Comparison of ENCODE assay signal across 10 cellular contexts in genomic region chr7:30142710-30143109, GRCh38. TPM values are rescaled to one million over a fixed set of nuclear protein-coding genes. Genes with fewer than 3 reads are reported as not detected.
DNase-seq lines count a peak whose midpoint lies in the region; ATAC-seq and TF ChIP-seq lines count a peak whose summit lies in the region.
"Had no signal": no experiment of that assay in that cellular context is flagged by ENCODE, and none has a peak within 500 bp of the region (broad histone marks: within the 10 kb centered on the region; RNA-seq: fewer than 3 reads in every experiment).

No MANE protein-coding gene starts in this region.

- no peaks in the 10 kb centered on the region for H3K27me3 ChIP-seq in hepatocyte
- no peaks in the 10 kb centered on the region for H3K27me3 ChIP-seq in transverse colon

- no peak for TF ChIP-seq EP300 in transverse colon (IDR thresholded peaks at IDR 0.05; ENCODE audit: low read depth)

- H3K4me3 Mint-ChIP-seq in T-helper 17 cell = no peak overlapping the region

- H3K27ac ChIP-seq in hepatocyte (peak overlapping the region; percentile 36), transverse colon (peak overlapping the region; percentile 26 to 70 (median 44))
- H3K27ac ChIP-seq: BLaER1 had no signal

- no peaks in the 10 kb centered on the region for H3K9me3 ChIP-seq in hepatocyte (ENCODE audit: low read depth)
- H3K9me3 ChIP-seq in transverse colon = no peaks in the 10 kb centered on the region
- no peaks in the 10 kb centered on the region for H3K9me3 ChIP-seq in T-helper 17 cell (ENCODE audit: control insufficient read depth, low read length, poor library complexity, severe bottlenecking)
- H3K9me3 ChIP-seq: BLaER1 had no signal

- H3K36me3 ChIP-seq in hepatocyte (replicated peaks; ENCODE audit: insufficient read depth, low read depth) (no peaks in the 10 kb centered on the region), transverse colon (no peaks in the 10 kb centered on the region)
- H3K36me3 ChIP-seq: BLaER1 had no signal

- DNase-seq in NCI-H2081 (lab: John Stamatoyannopoulos, UW) (peak; percentile 26 to 77), NCI-H2081 treated with DMSO at 0.1 percent for 48 hours (lab: John Stamatoyannopoulos, UW) (no peak), amniotic stem cell (lab: John Stamatoyannopoulos, UW) (peak; percentile 5), hepatocyte (ENCODE audit: low spot score) (peak; percentile 44), transverse colon (peak; percentile 34), T-helper 17 cell (no peak), ureter (ENCODE audit: low spot score) (no peak)
- DNase-seq: NCI-H1436 had no signal

- H3K9me2 ChIP-seq in hepatocyte (replicated peaks; ENCODE audit: insufficient read depth) = no peaks in the 10 kb centered on the region

- no peaks in the 10 kb centered on the region for H4K20me1 ChIP-seq in hepatocyte (ENCODE audit: insufficient read depth, poor library complexity, severe bottlenecking)

- H3K4me3 ChIP-seq in hepatocyte (no peak overlapping the region), transverse colon (no peak overlapping the region)
- H3K4me3 ChIP-seq: BLaER1 had no signal

- peaks cover 14% of the 10 kb centered on the region for H3K4me1 Mint-ChIP-seq in T-helper 17 cell

- in situ Hi-C loops in transverse colon (cut with MboI; ENCODE audit: low pct_ligation_motif_present in 1 of 4, low pct_unique_long_range_greater_than_20kb in 1 of 4, low sequenced_read_pairs in 3 of 4) = no loop called here

- H3K4me1 ChIP-seq in hepatocyte (ENCODE audit: insufficient read depth) (peaks cover 14% of the 10 kb centered on the region), transverse colon (peaks cover 0 to 37% (median 20%) of the 10 kb centered on the region in 4 donors)

- no peaks in the 10 kb centered on the region for H3K79me2 ChIP-seq in hepatocyte

- no peak for TF ChIP-seq POLR2A in transverse colon (IDR thresholded peaks at IDR 0.05)

- H3K27ac Mint-ChIP-seq in T-helper 17 cell = no peak overlapping the region

- no peaks in the 10 kb centered on the region for H3K27me3 Mint-ChIP-seq in T-helper 17 cell

- no peaks in the 10 kb centered on the region for H3K36me3 Mint-ChIP-seq in T-helper 17 cell (ENCODE audit: low read depth)

- 74% methylated on average over 9 of the region's 9 CpGs for WGBS in hepatocyte (ENCODE audit: low lambda C conversion rate, missing lambda C conversion rate)
- 33 to 54% methylated on average over 6 to 9 of the region's 9 CpGs for WGBS in transverse colon (ENCODE audit: low coverage in 1 of 2), 2 donors

- no peak overlapping the region for H2AFZ ChIP-seq in hepatocyte

- intact Hi-C loops in transverse colon (cut with DNase I; ENCODE audit: low total_unique reads) = no loop called here

- TF ChIP-seq CTCF in hepatocyte (IDR thresholded peaks at IDR 0.05; ENCODE audit: poor library complexity) (no peak), transverse colon (IDR thresholded peaks at IDR 0.05) (no peak)

- ATAC-seq in HG02588 (IDR thresholded peaks at IDR 0.05; ENCODE audit: unreplicated experiment) (no peak), T-helper 17 cell (no peak)

- peak overlapping the region; percentile 1 for H3K4me2 ChIP-seq in hepatocyte
- H3K4me2 ChIP-seq: BLaER1 had no signal

RNA-seq across cellular contexts. Expression of gene MTURN, which starts 7.9 kb away (rescaled TPM):
- total RNA-seq in hepatocyte (10.1 and 14.5 TPM in 2 replicates), transverse colon (10 to 100 TPM in 3 of 4 donors, 1 to 10 TPM in 1; 7.9 to 28.3 (median 15.0) TPM), T-helper 17 cell (10 to 100 TPM; 25.1 to 91.0 TPM), ureter (27.7 TPM)
- 4.5 and 7.5 TPM in 2 replicates for polyA plus RNA-seq in hepatocyte

Comparison
In these comparisons a context has a peak if more than half of its experiments do, and no peak if none do; other contexts are left out.
1. DNase-seq: peak in NCI-H2081 (2 of 2), amniotic stem cell (single experiment), hepatocyte (single experiment) and transverse colon (single experiment); none in NCI-H2081 treated with DMSO at 0.1 percent for 48 hours (single experiment), T-helper 17 cell (0 of 3) and ureter (single experiment).